ENCODE assay signal across 8 cellular contexts in genomic region chr17:77451271-77451893, GRCh38.
DNase-seq lines count a peak whose midpoint lies in the region; ATAC-seq and TF ChIP-seq lines count a peak whose summit lies in the region.

No MANE protein-coding gene starts in this region.

- H3K4me1 ChIP-seq in SJCRH30 (peaks cover 26% of the 10 kb centered on the region), right atrium auricular region (peaks cover 0 to 77% of the 10 kb centered on the region in 2 donors)

- CTCF ChIA-PET in Calu3 (lab: Charles Lee) = interaction anchor here (0.5 to 3.9 kb wide), 8 partner anchors 13 to 311 kb away, joined by 3 to 14 read pairs (median 4); partner anchors contain the start of gene SEC14L1

- peak; percentile 92 for DNase-seq in Calu3
- DNase-seq in SJCRH30 = peak; percentile 96 to 97
- DNase-seq in amniotic epithelial cell (ENCODE audit: low read depth) = peak; percentile 63
- no peak for DNase-seq in right atrium auricular region (ENCODE audit: low spot score)
- DNase-seq in posterior cingulate gyrus = peak; percentile 83 to 98 (median 89)
- no peak for DNase-seq in 8988T

- TF ChIP-seq CTCF in Calu3 (IDR thresholded peaks at IDR 0.05; ENCODE audit: unreplicated experiment) (no peak), right atrium auricular region (IDR thresholded peaks at IDR 0.05) (no peak)

- H3K36me3 Mint-ChIP-seq in Calu3 (ENCODE audit: insufficient read depth, unreplicated experiment) = peaks cover 79% of the 10 kb centered on the region

- H3K27me3 ChIP-seq in SJCRH30 (no peaks in the 10 kb centered on the region), right atrium auricular region (no peaks in the 10 kb centered on the region)

- peak overlapping the region; percentile 91 for H3K27ac Mint-ChIP-seq in Calu3 (ENCODE audit: unreplicated experiment)

- no TSS peak for BruUV-seq in Calu3 (replicated peaks; lab: Mats Ljungman, UMichigan)

- no peaks in the 10 kb centered on the region for H3K27me3 Mint-ChIP-seq in Calu3 (ENCODE audit: unreplicated experiment)

- no peaks in the 10 kb centered on the region for H3K9me3 ChIP-seq in SJCRH30 (replicated peaks)
- no peaks in the 10 kb centered on the region for H3K9me3 ChIP-seq in right atrium auricular region

- peak overlapping the region; percentile 84 for H3K4me3 Mint-ChIP-seq in Calu3 (ENCODE audit: low read depth, unreplicated experiment)

- no peaks in the 10 kb centered on the region for H3K9me3 Mint-ChIP-seq in Calu3 (ENCODE audit: low read depth, unreplicated experiment)

- peaks cover 78% of the 10 kb centered on the region for H3K4me1 Mint-ChIP-seq in Calu3 (ENCODE audit: low read depth, unreplicated experiment)

- intact Hi-C loops in Calu3 (cut with micrococcal nuclease; ENCODE audit: unreplicated experiment) = loop anchor here (10.0 kb wide), 1 partner anchor 117 kb away; no protein-coding TSS in a partner anchor
- intact Hi-C loops in posterior cingulate gyrus (cut with DNase I) = no loop called here

- peak overlapping the region; percentile 60 for H3K4me3 ChIP-seq in SJCRH30
- H3K4me3 ChIP-seq in right atrium auricular region = peak overlapping the region; percentile 44 to 57

- peak overlapping the region; percentile 89 for H3K27ac ChIP-seq in SJCRH30
- peak overlapping the region; percentile 80 to 81 for H3K27ac ChIP-seq in right atrium auricular region

- peak; percentile 50 for ATAC-seq in HG02885 (IDR thresholded peaks at IDR 0.05; ENCODE audit: poor library complexity, unreplicated experiment)
- ATAC-seq in GM18858 (IDR thresholded peaks at IDR 0.05; ENCODE audit: unreplicated experiment) = no peak

- H3K36me3 ChIP-seq in SJCRH30 = no peaks in the 10 kb centered on the region
- no peaks in the 10 kb centered on the region for H3K36me3 ChIP-seq in right atrium auricular region

Comparison
In these comparisons a context has a peak if more than half of its experiments do, and no peak if none do; other contexts are left out.
1. DNase-seq: peak in Calu3 (single experiment), SJCRH30 (2 of 2), amniotic epithelial cell (single experiment) and posterior cingulate gyrus (10 of 10); none in right atrium auricular region (single experiment) and 8988T (single experiment).